ENCODE assay signal across 25 cellular contexts in the genomic region with DNA sequence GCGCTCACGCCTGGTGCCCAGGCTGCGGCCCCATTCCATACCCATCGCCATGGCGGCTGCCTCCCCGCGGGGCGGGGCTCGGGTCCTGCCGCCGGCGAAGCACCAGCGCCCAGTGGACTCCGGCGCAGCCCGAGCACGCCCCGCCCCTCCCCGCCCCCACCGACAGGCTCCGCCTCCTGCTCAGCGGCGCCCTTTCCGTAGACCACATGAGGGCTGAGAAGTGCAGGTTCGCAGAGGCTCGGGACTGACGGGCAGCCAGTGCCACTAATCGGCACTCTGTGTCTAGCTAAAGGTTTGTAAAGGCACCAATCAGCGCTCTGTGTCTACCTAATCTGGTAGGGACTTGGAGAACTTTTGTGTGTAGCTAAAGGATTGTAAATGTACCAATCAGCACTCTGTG.
"Had no signal": no experiment of that assay in that cellular context is flagged by ENCODE, and none has a peak within 500 bp of the region (broad histone marks: within the 10 kb centered on the region; RNA-seq: fewer than 3 reads in every experiment).

No MANE protein-coding gene starts in this region.

- H3K36me3 ChIP-seq: colonic mucosa, gastrocnemius medialis, neural progenitor cell, right atrium auricular region, thyroid gland, upper lobe of left lung, vagina had no signal

- H3K9me3 ChIP-seq: colonic mucosa, gastrocnemius medialis, right atrium auricular region, thyroid gland, upper lobe of left lung, vagina had no signal

- H3K27ac ChIP-seq: colonic mucosa, gastrocnemius medialis, neural progenitor cell, right atrium auricular region, thyroid gland, upper lobe of left lung, vagina had no signal

- ATAC-seq: gastrocnemius medialis, left cardiac atrium had no signal

- H3K27me3 Mint-ChIP-seq: activated naive CD4-positive, alpha-beta T cell treated with anti-CD3 and anti-CD28 coated beads, Interleukin-2, amount 50 U/mL, for 24 hours; activated T-cell treated with anti-CD3 and anti-CD28 coated beads, Interleukin-2, amount 50 U/mL, for 24 hours had no signal

- H3K36me3 Mint-ChIP-seq: activated naive CD4-positive, alpha-beta T cell treated with anti-CD3 and anti-CD28 coated beads, Interleukin-2, amount 50 U/mL, for 24 hours; natural killer cell; neural progenitor cell had no signal

- H3K4me3 Mint-ChIP-seq: activated naive CD4-positive, alpha-beta T cell treated with anti-CD3 and anti-CD28 coated beads, Interleukin-2, amount 50 U/mL, for 24 hours; activated T-cell treated with anti-CD3 and anti-CD28 coated beads, Interleukin-2, amount 50 U/mL, for 24 hours; natural killer cell; neural progenitor cell had no signal

- H3K4me1 Mint-ChIP-seq: activated naive CD4-positive, alpha-beta T cell treated with anti-CD3 and anti-CD28 coated beads, Interleukin-2, amount 50 U/mL, for 24 hours; natural killer cell; neural progenitor cell had no signal

- H3K4me3 ChIP-seq: colonic mucosa, gastrocnemius medialis, neural progenitor cell, right atrium auricular region, smooth muscle cell, thyroid gland, upper lobe of left lung, vagina had no signal

- H3K4me1 ChIP-seq: colonic mucosa, gastrocnemius medialis, neural progenitor cell, right atrium auricular region, thyroid gland, upper lobe of left lung, vagina had no signal

- H3K9me3 Mint-ChIP-seq: activated naive CD4-positive, alpha-beta T cell treated with anti-CD3 and anti-CD28 coated beads, Interleukin-2, amount 50 U/mL, for 24 hours; activated T-cell treated with anti-CD3 and anti-CD28 coated beads, Interleukin-2, amount 50 U/mL, for 24 hours; activated T-helper 2 cell treated with anti-CD3 and anti-CD28 coated beads, Interferon-gamma antibody, Interleukin-2, Interleukin-4, amounts not matched to agents 10 μg/mL and 5 μg/mL and 100 μg/mL, durations not matched to agents 14 hours and 24 hours and 36 hours; natural killer cell; neural progenitor cell had no signal

- H3K27ac Mint-ChIP-seq: activated naive CD4-positive, alpha-beta T cell treated with anti-CD3 and anti-CD28 coated beads, Interleukin-2, amount 50 U/mL, for 24 hours; activated T-cell treated with anti-CD3 and anti-CD28 coated beads, Interleukin-2, amount 50 U/mL, for 24 hours; activated T-helper 2 cell treated with anti-CD3 and anti-CD28 coated beads, Interferon-gamma antibody, Interleukin-2, Interleukin-4, amounts not matched to agents 10 μg/mL and 5 μg/mL and 100 μg/mL, durations not matched to agents 14 hours and 24 hours and 36 hours; natural killer cell; neural progenitor cell had no signal

- DNase-seq: activated CD4-positive, alpha-beta T cell treated with anti-CD3 and anti-CD28 coated beads for 4 hours; activated CD4-positive, alpha-beta T cell treated with anti-CD3 and anti-CD28 coated beads, Interleukin-2, amount 50 U/mL, for 48 hours; activated CD4-positive, CD25-positive, alpha-beta regulatory T cell; activated CD8-positive, alpha-beta memory T cell treated with anti-CD3 and anti-CD28 coated beads for 24 hours; activated CD8-positive, alpha-beta memory T cell treated with anti-CD3 and anti-CD28 coated beads, Interleukin-2, amount 50 U/mL, for 4 hours; activated T-cell treated with anti-CD3 and anti-CD28 coated beads, Interleukin-2, amount 50 U/mL, for 24 hours; colonic mucosa; effector CD8-positive, alpha-beta T cell; gastrocnemius medialis; glutamatergic neuron; left cardiac atrium; midbrain; natural killer cell; occipital lobe; stimulated activated CD4-positive, alpha-beta T cell treated with anti-CD3 and anti-CD28 coated beads, Interleukin-15, amount 100 ng/mL, for 24 hours; stimulated activated naive CD4-positive, alpha-beta T cell treated with Interleukin-2 at 50 U/mL for 16 hours; T-helper 1 cell had no signal

- H3K27me3 ChIP-seq: colonic mucosa, gastrocnemius medialis, neural progenitor cell, right atrium auricular region, thyroid gland, upper lobe of left lung, vagina had no signal
